8 cellular contexts compared by ENCODE assay signal in genomic region chr4:25159837-25160713, GRCh38. TPM values are rescaled to one million over a fixed set of nuclear protein-coding genes. Genes with fewer than 3 reads are reported as not detected.
DNase-seq lines count a peak whose midpoint lies in the region; ATAC-seq and TF ChIP-seq lines count a peak whose summit lies in the region.

Gene SEPSECS, minus strand, starts transcription at chr4:25160449. Its CDS starts 80 bp downstream, at chr4:25160369.

- H3K27me3 ChIP-seq in testis = no peaks in the 10 kb centered on the region

- TF ChIP-seq CTCF in omental fat pad (IDR thresholded peaks at IDR 0.05) (no peak), testis (IDR thresholded peaks at IDR 0.05) (peak in 2 of 3 experiments; percentile 19 to 21)

- 1% methylated on average over 42 to 54 of the region's 66 CpGs for WGBS in testis, 2 donors

- peak within 1 kb of the TSS; percentile 89 to 97 for H3K27ac ChIP-seq in testis

- H3K27ac Mint-ChIP-seq in activated naive CD8-positive, alpha-beta T cell = peak within 1 kb of the TSS; percentile 92

- DNase-seq in NCI-H1092 treated with DMSO at 0.1 percent for 48 hours (lab: John Stamatoyannopoulos, UW) = peak; percentile 96
- DNase-seq in SKM-1 (lab: John Stamatoyannopoulos, UW; ENCODE audit: unreplicated experiment) = peak; percentile 95
- peak; percentile 97 for DNase-seq in glomerular visceral epithelial cell (ENCODE audit: extremely low spot score)
- peak; percentile 90 for DNase-seq in omental fat pad (ENCODE audit: low spot score)
- DNase-seq in testis = peak; percentile 98

- H3K9me3 Mint-ChIP-seq in activated naive CD8-positive, alpha-beta T cell (ENCODE audit: low read depth) = no peaks in the 10 kb centered on the region

- intact Hi-C loops in testis (cut with DNase I; ENCODE audit: low total_unique reads) = no loop called here

- peak; percentile 54 for TF ChIP-seq POLR2A in testis (IDR thresholded peaks at IDR 0.05)

- H3K9me3 ChIP-seq in testis = no peaks in the 10 kb centered on the region

- H3K4me1 ChIP-seq in testis = peaks cover 13% of the 10 kb centered on the region

- H3K4me1 Mint-ChIP-seq in activated naive CD8-positive, alpha-beta T cell (ENCODE audit: low read depth) = peaks cover 49% of the 10 kb centered on the region

- peak within 1 kb of the TSS; percentile 85 for H3K4me3 ChIP-seq in GM08714 (ENCODE audit: low read length)
- H3K4me3 ChIP-seq in testis = peak within 1 kb of the TSS; percentile 80 to 99

- no peaks in the 10 kb centered on the region for H3K27me3 Mint-ChIP-seq in activated naive CD8-positive, alpha-beta T cell

- no peaks in the 10 kb centered on the region for H3K36me3 ChIP-seq in testis (ENCODE audit: low read depth, missing control alignments)

- peak; percentile 89 for ATAC-seq in HG02610 (IDR thresholded peaks at IDR 0.05; ENCODE audit: unreplicated experiment)
- ATAC-seq in omental fat pad (ENCODE audit: low FRiP score) = peak; percentile 96

- peak within 1 kb of the TSS; percentile 93 for H3K4me3 Mint-ChIP-seq in activated naive CD8-positive, alpha-beta T cell

- peaks cover 8% of the 10 kb centered on the region for H3K36me3 Mint-ChIP-seq in activated naive CD8-positive, alpha-beta T cell

RNA-seq across cellular contexts. Expression of gene SEPSECS, which starts in this region (rescaled TPM):
- total RNA-seq in omental fat pad = 1 to 10 TPM; 4.7 to 7.7 (median 6.8) TPM
- total RNA-seq in testis = 10 to 100 TPM; 18.2 to 18.3 TPM
- 12.7 TPM for polyA plus RNA-seq in testis (ENCODE audit: insufficient read depth, low read depth, low replicate concordance)

Comparison
In these comparisons a context has a peak if more than half of its experiments do, and no peak if none do; other contexts are left out.
1. Peak in every context shown above with its lines: DNase-seq, ATAC-seq, H3K4me3 ChIP-seq and H3K27ac ChIP-seq.
2. CTCF ChIP-seq: peak in testis (2 of 3); none in omental fat pad (0 of 3).